ENCODE assay signal across 10 cellular contexts in the genomic region with DNA sequence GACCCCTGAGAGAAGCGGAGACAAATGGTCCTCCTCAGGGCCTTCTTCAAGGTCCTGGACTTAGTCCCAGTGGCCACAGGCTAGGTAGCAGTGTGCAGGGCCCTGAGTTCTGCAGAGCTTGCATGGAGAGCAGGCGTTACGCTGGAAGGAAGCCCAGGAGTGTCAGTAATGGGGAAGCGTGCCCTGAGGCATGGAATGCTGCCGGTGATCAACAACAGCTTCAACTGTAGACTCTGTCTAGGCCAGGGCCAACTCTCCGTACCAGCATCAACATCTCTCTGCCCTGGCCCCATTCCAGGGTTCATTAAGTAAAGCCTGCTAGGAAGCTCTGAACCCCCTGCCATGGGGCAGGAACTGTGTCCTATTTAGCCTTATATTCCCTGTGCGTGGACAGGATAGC. TPM values are rescaled to one million over a fixed set of nuclear protein-coding genes. Genes with fewer than 3 reads are reported as not detected.
DNase-seq lines count a peak whose midpoint lies in the region; ATAC-seq and TF ChIP-seq lines count a peak whose summit lies in the region.
"Had no signal": no experiment of that assay in that cellular context is flagged by ENCODE, and none has a peak within 500 bp of the region (broad histone marks: within the 10 kb centered on the region; RNA-seq: fewer than 3 reads in every experiment).

No MANE protein-coding gene starts in this region.

- TF ChIP-seq CTCF in AG04449 (IDR thresholded peaks at IDR 0.05; ENCODE audit: insufficient read depth, low read length, missing control alignments) (no peak), epithelial cell of proximal tubule (conservative IDR thresholded peaks at IDR 0.05; ENCODE audit: low read depth, low read length) (no peak)

- CTCF ChIA-PET in AG04449 (lab: Yijun Ruan, JAX), result interaction anchor here (0.8 to 1.4 kb wide), 5 partner anchors 9 to 57 kb away, joined by 3 to 5 read pairs (median 3); a partner anchor contains a TSS

- H3K4me3 ChIP-seq in AG04449 (ENCODE audit: low read depth, low read length) (no peak overlapping the region), epithelial cell of proximal tubule (ENCODE audit: low read depth, low read length) (peak overlapping the region; percentile 81), mucosa of rectum (ENCODE audit: low read length in 2 of 2) (peak overlapping the region; percentile 69 to 77)

- H3K4me1 ChIP-seq in mucosa of rectum (ENCODE audit: control insufficient read depth in 2 of 2, insufficient read depth in 2 of 2, low read length in 2 of 2), result peaks cover 13 to 16% of the 10 kb centered on the region in 2 donors

- POLR2A ChIA-PET in AG04449 (lab: Yijun Ruan, JAX), result interaction anchor here (0.8 to 1.0 kb wide), 2 partner anchors 9 to 25 kb away, joined by 3 to 4 read pairs; a partner anchor contains a TSS

- H3K9ac ChIP-seq in mucosa of rectum (ENCODE audit: low read depth in 1 of 2, low read length in 2 of 2), result peak overlapping the region; percentile 75 to 86

- DNase-seq in AG04449 (ENCODE audit: low read depth, low spot score), result peak; percentile 9
- DNase-seq in NCI-H1694 treated with DMSO at 0.1 percent for 48 hours (lab: John Stamatoyannopoulos, UW), result peak; percentile 8
- DNase-seq in epithelial cell of proximal tubule (ENCODE audit: low read depth), result no peak
- DNase-seq in NCI-H2107 (lab: John Stamatoyannopoulos, UW), result no peak
- no peak for DNase-seq in dermis blood vessel endothelial cell
- DNase-seq: DMS153 had no signal

- peaks cover 4 to 5% of the 10 kb centered on the region in 2 donors for H3K36me3 ChIP-seq in mucosa of rectum (ENCODE audit: control insufficient read depth in 2 of 2, insufficient read depth in 2 of 2, low read length in 2 of 2)

- peak overlapping the region; percentile 57 to 67 for H3K27ac ChIP-seq in mucosa of rectum (ENCODE audit: low read depth in 2 of 2, low read length in 2 of 2)

- no peaks in the 10 kb centered on the region for H3K9me3 ChIP-seq in mucosa of rectum (ENCODE audit: control insufficient read depth in 2 of 2, low read length in 2 of 2)

- no peak for ATAC-seq in HG03025 (IDR thresholded peaks at IDR 0.05; ENCODE audit: low FRiP score, unreplicated experiment)
- ATAC-seq in HG03520 (IDR thresholded peaks at IDR 0.05; ENCODE audit: unreplicated experiment), result no peak

- no peaks in the 10 kb centered on the region for H3K27me3 ChIP-seq in mucosa of rectum (ENCODE audit: control insufficient read depth in 2 of 2, insufficient read depth in 2 of 2, low read length in 2 of 2)

RNA-seq across cellular contexts. Expression of a gene that starts 0.6 kb away (rescaled TPM):
- total RNA-seq in epithelial cell of proximal tubule (5.4 and 7.3 TPM in 2 replicates), dermis blood vessel endothelial cell (2.2 and 3.6 TPM in 2 replicates)

RNA-seq across cellular contexts. Expression of a gene that starts 14.0 kb away (rescaled TPM):
- 33.0 and 59.0 TPM in 2 replicates for total RNA-seq in epithelial cell of proximal tubule
- total RNA-seq in dermis blood vessel endothelial cell, result 21.3 and 34.1 TPM in 2 replicates

RNA-seq across cellular contexts. Expression of a gene that starts 23.6 kb away (rescaled TPM):
- total RNA-seq in epithelial cell of proximal tubule, result 134 and 163 TPM in 2 replicates
- total RNA-seq in dermis blood vessel endothelial cell, result 59.2 and 112 TPM in 2 replicates

RNA-seq across cellular contexts. Expression of a gene that starts 25.4 kb away (rescaled TPM):
- not detected in 2 replicates for total RNA-seq in epithelial cell of proximal tubule
- total RNA-seq in dermis blood vessel endothelial cell, result not detected in 2 replicates
- total RNA-seq: dermis microvascular lymphatic vessel endothelial cell had no signal

RNA-seq across cellular contexts. Expression of a gene that starts 27.3 kb away (rescaled TPM):
- 2.5 and 10.3 TPM in 2 replicates for total RNA-seq in epithelial cell of proximal tubule
- total RNA-seq in dermis blood vessel endothelial cell, result 2.7 and 5.5 TPM in 2 replicates

Comparison
In these comparisons a context has a peak if more than half of its experiments do, and no peak if none do; other contexts are left out.
1. DNase-seq: peak in AG04449 (single experiment) and NCI-H1694 treated with DMSO at 0.1 percent for 48 hours (single experiment); none in epithelial cell of proximal tubule (single experiment), NCI-H2107 (single experiment) and dermis blood vessel endothelial cell (single experiment).